In genomic region chr6:46246727-46247126, GRCh38 we compare ENCODE assay signal across 21 cellular contexts.
"Had no signal": no experiment of that assay in that cellular context is flagged by ENCODE, and none has a peak within 500 bp of the region (broad histone marks: within the 10 kb centered on the region; RNA-seq: fewer than 3 reads in every experiment).

No MANE protein-coding gene starts in this region.

- H3K9me3 ChIP-seq: SK-N-SH had no signal

- H3K4me2 ChIP-seq: KMS-11, SK-N-SH had no signal

- H3K9ac ChIP-seq: KMS-11, SK-N-SH had no signal

- H3K4me3 ChIP-seq: K562 had no signal

- H3K27ac ChIP-seq: HL-60, KMS-11 had no signal

- ATAC-seq: K562, T-cell had no signal

- DNase-seq: MV-4-11, NCI-H1092, NCI-H1105 treated with DMSO at 0.1 percent for 48 hours, NCI-H1417 treated with DMSO at 0.1 percent for 48 hours, NCI-H146, NCI-H1694 treated with DMSO at 0.1 percent for 48 hours, NCI-H1930, NCI-H2081, NCI-H2107, NCI-H2227 treated with DMSO at 0.1 percent for 48 hours, NCI-H524, NCI-H526 treated with DMSO at 0.1 percent for 48 hours, NCI-H774, RPMI8226, SHP77, SK-N-SH, SW 1271, T-cell had no signal
